ENCODE assay signal across 14 cellular contexts in the genomic region with DNA sequence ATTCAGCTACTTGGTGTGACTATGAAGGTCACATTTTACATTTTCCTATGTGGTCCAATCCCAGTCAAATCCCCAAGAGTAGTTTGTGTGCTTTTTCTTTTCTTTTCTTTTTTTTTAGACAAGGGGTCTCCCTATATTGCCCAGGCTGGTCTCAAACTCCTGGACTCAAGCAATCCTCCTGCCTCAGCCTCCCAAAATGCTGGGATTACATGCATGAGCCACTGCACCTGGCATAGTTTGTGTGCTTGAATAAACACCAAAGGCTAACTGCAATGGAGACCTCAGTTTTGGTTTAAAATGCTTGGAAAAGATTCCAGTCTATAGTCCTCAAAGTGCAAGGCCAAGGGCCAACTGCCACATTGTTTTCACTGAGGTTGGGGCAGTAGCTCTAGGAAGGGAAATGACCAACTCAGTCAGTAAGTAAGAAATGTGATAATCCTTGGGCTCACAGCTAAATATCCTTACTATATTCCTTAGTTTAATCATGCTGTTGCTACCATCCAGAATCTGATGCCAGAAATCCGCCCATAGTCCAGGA. TPM values are rescaled to one million over a fixed set of nuclear protein-coding genes. Genes with fewer than 3 reads are reported as not detected.
A peak's percentile ranks its signal among the peaks of the same experiment; 100 is the strongest.
DNase-seq lines count a peak whose midpoint lies in the region; ATAC-seq, FAIRE-seq and TF ChIP-seq lines count a peak whose summit lies in the region.
"Had no signal": no experiment of that assay in that cellular context is flagged by ENCODE, and none has a peak within 500 bp of the region (broad histone marks: within the 10 kb centered on the region; RNA-seq: fewer than 3 reads in every experiment).

No MANE protein-coding gene starts in this region.

- TF ChIP-seq EP300 in sigmoid colon (IDR thresholded peaks at IDR 0.05) = no peak

- 91 to 95% methylated on average over 1 of the region's 1 CpG for WGBS in sigmoid colon, 2 donors
- WGBS in smooth muscle cell (ENCODE audit: low lambda C conversion rate) = 100% methylated on average over 1 of the region's 1 CpG

- POLR2A ChIA-PET in endothelial cell of umbilical vein (lab: Charles Lee) = interaction anchor here (0.6 kb wide), 1 partner anchor 23 kb away, joined by 3 read pairs; no protein-coding TSS in a partner anchor

- H2AFZ ChIP-seq in endothelial cell of umbilical vein (ENCODE audit: low read depth, low read length) (no peak overlapping the region), smooth muscle cell (ENCODE audit: low read depth) (no peak overlapping the region)

- CTCF ChIA-PET in endothelial cell of umbilical vein (lab: Charles Lee) = interaction anchor here (0.5 to 2.4 kb wide), 14 partner anchors 9 to 155 kb away, joined by 3 to 14 read pairs (median 4); a partner anchor contains a TSS

- H3K4me3 ChIP-seq in endothelial cell of umbilical vein (replicated peaks in 1 of 3; ENCODE audit: insufficient read depth in 1 of 3, low read depth in 1 of 3, low read length in 3 of 3) (no peak overlapping the region), sigmoid colon (no peak overlapping the region), smooth muscle cell (no peak overlapping the region)
- H3K4me3 ChIP-seq: right lobe of liver had no signal

- H3K27ac ChIP-seq in endothelial cell of umbilical vein (ENCODE audit: insufficient read depth, low read depth, low read length) (peak overlapping the region; percentile 48), sigmoid colon (peak overlapping the region; percentile 52 to 74 (median 66)), smooth muscle cell (ENCODE audit: low read depth) (no peak overlapping the region)

- no peaks in the 10 kb centered on the region for H3K27me3 ChIP-seq in endothelial cell of umbilical vein (ENCODE audit: control insufficient read depth in 2 of 2, insufficient read depth in 2 of 2, low read length in 2 of 2)
- H3K27me3 ChIP-seq in sigmoid colon = no peaks in the 10 kb centered on the region
- H3K27me3 ChIP-seq in smooth muscle cell (ENCODE audit: low read depth) = no peaks in the 10 kb centered on the region
- H3K27me3 ChIP-seq: right lobe of liver had no signal

- ATAC-seq in HG02763 (IDR thresholded peaks at IDR 0.05; ENCODE audit: unreplicated experiment) (no peak), GM21825 (IDR thresholded peaks at IDR 0.05; ENCODE audit: unreplicated experiment) (no peak)

- in situ Hi-C loops in G401 (cut with HindIII; ENCODE audit: low sequenced_read_pairs) = no loop called here

- no peaks in the 10 kb centered on the region for H3F3A ChIP-seq in smooth muscle cell (ENCODE audit: low read depth)

- peak; percentile 50 for DNase-seq in G401 (ENCODE audit: low spot score)
- DNase-seq in RPMI7951 (ENCODE audit: low read depth) = peak; percentile 40
- DNase-seq in endothelial cell of umbilical vein (ENCODE audit: low read depth, low spot score) = peak; percentile 74
- no peak for DNase-seq in sigmoid colon
- no peak for DNase-seq in erythroblast (lab: John Stamatoyannopoulos, UW)
- no peak for DNase-seq in smooth muscle cell (lab: John Stamatoyannopoulos, UW; ENCODE audit: unreplicated experiment)
- DNase-seq: activated T-cell treated with anti-CD3 and anti-CD28 coated beads, Interleukin-2, amount 50 U/mL, for 1 hour; NCI-H526 treated with DMSO at 0.1 percent for 48 hours; right lobe of liver; WERI-Rb-1 had no signal

- H3K9me3 ChIP-seq in endothelial cell of umbilical vein (replicated peaks; ENCODE audit: control insufficient read depth, insufficient read depth, low read length) = no peaks in the 10 kb centered on the region
- H3K9me3 ChIP-seq in sigmoid colon = no peaks in the 10 kb centered on the region
- H3K9me3 ChIP-seq in smooth muscle cell (replicated peaks; ENCODE audit: low read depth) = no peaks in the 10 kb centered on the region
- H3K9me3 ChIP-seq: right lobe of liver had no signal

- BruUV-seq in endothelial cell of umbilical vein (replicated peaks; lab: Mats Ljungman, UMichigan) = no TSS peak

- H3K9me1 ChIP-seq in endothelial cell of umbilical vein (replicated peaks; ENCODE audit: control insufficient read depth, extremely low read depth, insufficient read depth, low read length) = no peaks in the 10 kb centered on the region

- TF ChIP-seq POLR2A in endothelial cell of umbilical vein (IDR thresholded peaks at IDR 0.05; ENCODE audit: low read depth, low read length) (no peak), sigmoid colon (IDR thresholded peaks at IDR 0.05) (no peak), erythroblast (IDR thresholded peaks at IDR 0.05; ENCODE audit: low read length) (no peak)

- H3K79me2 ChIP-seq in endothelial cell of umbilical vein (ENCODE audit: control insufficient read depth, insufficient read depth, low read length) (peaks cover 5% of the 10 kb centered on the region), smooth muscle cell (ENCODE audit: low read depth) (no peaks in the 10 kb centered on the region)

- dilution Hi-C loops in endothelial cell of umbilical vein (cut with MboI; ENCODE audit: extremely low pct_ligation_motif_present, low sequenced_read_pairs) = no loop called here

- peak; percentile 77 for FAIRE-seq in endothelial cell of umbilical vein (lab: Jason Lieb, UNC)
- FAIRE-seq: bronchial epithelial cell, GM18507 had no signal

- intact Hi-C loops in endothelial cell of umbilical vein (cut with micrococcal nuclease) = loop anchor here (1.0 kb wide), 4 partner anchors 15 to 38 kb away; a partner anchor contains a TSS
- intact Hi-C loops in sigmoid colon (cut with DNase I) = no loop called here

- H3K9ac ChIP-seq in endothelial cell of umbilical vein (replicated peaks; ENCODE audit: extremely low read depth, insufficient read depth, low read length) = no peak overlapping the region
- no peak overlapping the region for H3K9ac ChIP-seq in smooth muscle cell (ENCODE audit: low read depth)

- H3K4me1 ChIP-seq in endothelial cell of umbilical vein (ENCODE audit: control insufficient read depth, extremely low read depth, insufficient read depth, low read length) = peaks cover 18% of the 10 kb centered on the region
- H3K4me1 ChIP-seq in sigmoid colon = peaks cover 0 to 27% (median 22%) of the 10 kb centered on the region in 4 donors
- no peaks in the 10 kb centered on the region for H3K4me1 ChIP-seq in smooth muscle cell (ENCODE audit: low read depth)

- H3K4me2 ChIP-seq in endothelial cell of umbilical vein (ENCODE audit: insufficient read depth, low read length) = peak overlapping the region; percentile 26
- H3K4me2 ChIP-seq in smooth muscle cell = no peak overlapping the region

- TF ChIP-seq CTCF in endothelial cell of umbilical vein (IDR thresholded peaks at IDR 0.05; ENCODE audit: extremely low read depth in 1 of 2, insufficient read depth in 1 of 2, low read depth in 1 of 2, low read length in 2 of 2) = no peak
- TF ChIP-seq CTCF in sigmoid colon (IDR thresholded peaks at IDR 0.05) = no peak
- TF ChIP-seq CTCF in smooth muscle cell (IDR thresholded peaks at IDR 0.05; ENCODE audit: borderline replicate concordance, insufficient read depth, poor library complexity, severe bottlenecking) = no peak

- H4K20me1 ChIP-seq in endothelial cell of umbilical vein (replicated peaks; ENCODE audit: control insufficient read depth, extremely low read depth, insufficient read depth, low read length) (no peaks in the 10 kb centered on the region), smooth muscle cell (ENCODE audit: low read depth) (peaks cover 26% of the 10 kb centered on the region)

- H3K36me3 ChIP-seq in endothelial cell of umbilical vein (ENCODE audit: control insufficient read depth in 2 of 2, extremely low read depth in 1 of 2, insufficient read depth in 2 of 2, low read length in 2 of 2) (no peaks in the 10 kb centered on the region), sigmoid colon (no peaks in the 10 kb centered on the region), smooth muscle cell (ENCODE audit: low read depth) (no peaks in the 10 kb centered on the region)
- H3K36me3 ChIP-seq: right lobe of liver, WERI-Rb-1 had no signal

TF ChIP-seq in endothelial cell of umbilical vein, 7 proteins besides CTCF, POLR2A, EP300 and RAD21:
- TF ChIP-seq EZH2 (IDR thresholded peaks at IDR 0.05; ENCODE audit: borderline replicate concordance, low read depth, low read length, severe bottlenecking) = no peak
- no peak for TF ChIP-seq FOS (IDR thresholded peaks at IDR 0.05; ENCODE audit: borderline replicate concordance, insufficient read depth, low read length)
- TF ChIP-seq, protein P1, sequence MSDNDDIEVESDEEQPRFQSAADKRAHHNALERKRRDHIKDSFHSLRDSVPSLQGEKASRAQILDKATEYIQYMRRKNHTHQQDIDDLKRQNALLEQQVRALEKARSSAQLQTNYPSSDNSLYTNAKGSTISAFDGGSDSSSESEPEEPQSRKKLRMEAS (IDR thresholded peaks at IDR 0.05; ENCODE audit: insufficient read depth, insufficient read length) = no peak

RNA-seq across cellular contexts. Expression of a gene that starts 38.6 kb away (rescaled TPM):
- 32.3 and 35.5 TPM in 2 replicates for total RNA-seq in G401 (2014; rRNA removed; shearing (Covaris generic))
- 56.0 and 63.9 TPM in 2 replicates for total RNA-seq in RPMI7951 (2014; rRNA removed; shearing (Covaris generic))
- total RNA-seq in endothelial cell of umbilical vein (39.6 and 45.1 TPM in 2 replicates), sigmoid colon (10 to 100 TPM; 15.1 to 33.2 (median 25.8) TPM), smooth muscle cell (22.0 and 29.8 TPM in 2 replicates)
- polyA plus RNA-seq in endothelial cell of umbilical vein (25.7 and 28.4 TPM in 2 replicates), sigmoid colon (10 to 100 TPM in 1 of 3 donors, 1 to 10 TPM in 2; 7.8 to 16.1 (median 9.5) TPM), smooth muscle cell (24.2 and 26.9 TPM in 2 replicates)
- polyA plus RNA-seq in endothelial cell of umbilical vein (2011; cell fraction: cytosol; rRNA removed) = 39.1 and 42.6 TPM in 2 replicates
- 25.2 and 32.6 TPM in 2 replicates for polyA plus RNA-seq in endothelial cell of umbilical vein (2011; cell fraction: nucleus; rRNA removed)
- 32.2 and 54.6 TPM in 2 replicates for polyA plus RNA-seq in endothelial cell of umbilical vein (2012)
- 34.9 and 39.8 TPM in 2 replicates for polyA minus RNA-seq in endothelial cell of umbilical vein
- polyA minus RNA-seq in endothelial cell of umbilical vein (2011; cell fraction: cytosol; rRNA and poly(A)+ RNA removed) = 12.0 TPM
- 37.8 and 43.4 TPM in 2 replicates for polyA minus RNA-seq in endothelial cell of umbilical vein (2011; cell fraction: nucleus; rRNA and poly(A)+ RNA removed)

Comparison
In these comparisons a context has a peak if more than half of its experiments do, and no peak if none do; other contexts are left out.
1. DNase-seq: peak in G401 (single experiment), RPMI7951 (single experiment) and endothelial cell of umbilical vein (single experiment); none in sigmoid colon (single experiment), erythroblast (0 of 2) and smooth muscle cell (single experiment).